In the genomic region with DNA sequence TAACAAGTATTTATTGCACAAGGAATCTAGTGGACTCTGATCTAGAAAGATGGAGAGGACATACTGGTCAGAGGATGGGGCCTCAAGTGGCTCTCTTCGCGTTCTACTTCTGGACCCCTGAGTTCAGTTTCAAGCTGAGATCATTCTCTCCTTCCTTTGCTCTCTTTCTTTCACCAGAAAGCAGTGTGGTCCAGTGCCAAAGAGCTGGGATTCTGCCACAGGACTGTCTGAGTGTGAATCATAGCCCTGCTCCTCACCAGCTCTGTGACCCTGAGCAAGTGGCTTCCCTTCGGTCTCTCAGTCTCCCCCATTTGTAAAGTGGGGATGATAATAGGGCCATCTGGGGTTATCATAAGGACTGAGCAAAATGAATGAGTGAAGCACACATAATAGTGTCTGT, we compare ENCODE assay signal across 14 cellular contexts.
"Had no signal": no experiment of that assay in that cellular context is flagged by ENCODE, and none has a peak within 500 bp of the region (broad histone marks: within the 10 kb centered on the region; RNA-seq: fewer than 3 reads in every experiment).

No MANE protein-coding gene starts in this region.

- DNase-seq: activated CD4-positive, alpha-beta T cell treated with anti-CD3 and anti-CD28 coated beads, Interleukin-2, amount 50 U/mL, for 1 hour; activated CD4-positive, CD25-positive, alpha-beta regulatory T cell; activated naive CD4-positive, alpha-beta T cell treated with anti-CD3 and anti-CD28 coated beads for 36 hours; activated T-cell treated with anti-CD3 and anti-CD28 coated beads for 4 hours; brain microvascular endothelial cell; dermis blood vessel endothelial cell; foreskin keratinocyte; stimulated activated naive CD4-positive, alpha-beta T cell; substantia nigra; T-helper 17 cell had no signal

- H3K27me3 ChIP-seq: brain microvascular endothelial cell, foreskin keratinocyte had no signal

- H3K9me3 Mint-ChIP-seq: activated naive CD4-positive, alpha-beta T cell treated with anti-CD3 and anti-CD28 coated beads for 36 hours; nephron had no signal

- ATAC-seq: activated T-helper 17 cell treated with anti-CD3 and anti-CD28 coated beads, Interleukin-2, amount 50 U/mL, for 72 hours; foreskin keratinocyte; sciatic nerve; T-helper 17 cell had no signal

- H3K4me1 ChIP-seq: foreskin keratinocyte had no signal

- H3K27ac Mint-ChIP-seq: activated naive CD4-positive, alpha-beta T cell treated with anti-CD3 and anti-CD28 coated beads for 36 hours; activated T-helper 17 cell treated with anti-CD3 and anti-CD28 coated beads, Interleukin-2, amount 50 U/mL, for 72 hours; nephron; T-helper 17 cell had no signal

- H3K27ac ChIP-seq: brain microvascular endothelial cell, foreskin keratinocyte had no signal

- H3K4me1 Mint-ChIP-seq: activated T-helper 17 cell treated with anti-CD3 and anti-CD28 coated beads, Interleukin-2, amount 50 U/mL, for 72 hours; T-helper 17 cell had no signal

- H3K4me3 Mint-ChIP-seq: activated naive CD4-positive, alpha-beta T cell treated with anti-CD3 and anti-CD28 coated beads for 36 hours; activated T-helper 17 cell treated with anti-CD3 and anti-CD28 coated beads, Interleukin-2, amount 50 U/mL, for 72 hours; nephron; T-helper 17 cell had no signal

- FAIRE-seq: TTC549 had no signal

- H3K36me3 ChIP-seq: brain microvascular endothelial cell had no signal

- H3K27me3 Mint-ChIP-seq: activated T-helper 17 cell treated with anti-CD3 and anti-CD28 coated beads, Interleukin-2, amount 50 U/mL, for 72 hours; T-helper 17 cell had no signal
